ENCODE assay signal across 1 cellular context in genomic region chr12:120851939-120852338, GRCh38.
TF ChIP-seq lines count a peak whose summit lies in the region.

No MANE protein-coding gene starts in this region.

TF ChIP-seq in GM23338, 12 proteins besides CTCF, POLR2A, EP300 and RAD21 (continued from another document):
- TF ChIP-seq ZNF462 (CRISPR knock-in tag; IDR thresholded peaks at IDR 0.05), result no peak
